8 cellular contexts compared by ENCODE assay signal in the genomic region with DNA sequence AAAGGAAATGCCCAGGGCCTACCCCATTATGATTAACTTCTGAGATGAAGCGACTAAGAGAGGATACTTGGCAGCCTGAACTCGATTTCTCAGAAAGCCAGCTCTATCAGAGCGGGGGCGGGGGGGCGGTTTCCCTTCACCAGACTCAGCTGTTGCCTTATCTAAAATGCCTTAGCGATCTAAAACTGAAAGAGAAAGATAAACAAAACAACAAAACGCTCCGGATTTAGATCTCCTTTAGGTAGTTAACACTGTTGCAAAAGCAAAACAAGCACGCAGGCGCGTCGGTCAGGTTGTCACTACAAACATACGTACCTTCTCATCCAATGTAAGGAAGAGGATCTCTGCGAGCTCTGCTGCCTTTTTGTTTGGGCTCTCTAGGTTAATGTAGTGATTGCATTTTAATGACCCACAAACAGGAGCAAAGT. TPM values are rescaled to one million over a fixed set of nuclear protein-coding genes. Genes with fewer than 3 reads are reported as not detected.
A peak's percentile ranks its signal among the peaks of the same experiment; 100 is the strongest.
DNase-seq lines count a peak whose midpoint lies in the region; ATAC-seq, FAIRE-seq and TF ChIP-seq lines count a peak whose summit lies in the region.

No MANE protein-coding gene starts in this region.

- H3K27me3 ChIP-seq in spleen (replicated peaks in 1 of 7): peaks cover 0 to 72% (median 20%) of the 10 kb centered on the region in 7 donors

- H3K4me3 ChIP-seq in spleen: peak overlapping the region; percentile 60 to 97 (median 82)

- no peak for FAIRE-seq in frontal cortex (lab: Jason Lieb, UNC)

- no peaks in the 10 kb centered on the region for H3K9me3 Mint-ChIP-seq in brain

- peak overlapping the region; percentile 83 to 92 (median 86) for H3K4me3 Mint-ChIP-seq in brain

- peak; percentile 75 for DNase-seq in OCI-M1 (lab: John Stamatoyannopoulos, UW)
- peak; percentile 65 for DNase-seq in islet precursor cell
- peak; percentile 84 for DNase-seq in spleen
- DNase-seq in HuH-7 (ENCODE audit: low spot score): no peak
- no peak for DNase-seq in frontal cortex (ENCODE audit: low spot score in 2 of 2)

- H3K4me1 Mint-ChIP-seq in brain: peaks cover 34% of the 10 kb centered on the region

- peak overlapping the region; percentile 64 to 95 (median 77) for H3K27ac Mint-ChIP-seq in brain

- WGBS in spleen, 5 donors: 1 to 3% (median 2%) methylated on average over 14 of the region's 14 CpGs

- no peaks in the 10 kb centered on the region for H3K36me3 ChIP-seq in spleen

- TF ChIP-seq CTCF in brain (conservative IDR thresholded peaks at IDR 0.05) (no peak), spleen (IDR thresholded peaks at IDR 0.05 in 8 of 11, conservative IDR thresholded peaks at IDR 0.05 in 3 of 11) (no peak)

- TF ChIP-seq POLR2A in spleen (IDR thresholded peaks at IDR 0.05): peak in 1 of 3 donors; percentile 48

- no peaks in the 10 kb centered on the region for H3K9me3 ChIP-seq in spleen

- intact Hi-C loops in spleen (cut with DNase I; ENCODE audit: low total_unique reads): no loop called here

- H3K27ac ChIP-seq in spleen: peak overlapping the region; percentile 27 to 88 (median 83)

- H3K36me3 Mint-ChIP-seq in brain: no peaks in the 10 kb centered on the region

- peak; percentile 55 for ATAC-seq in GM18502 (IDR thresholded peaks at IDR 0.05; ENCODE audit: poor library complexity, unreplicated experiment)
- ATAC-seq in HG02571 (IDR thresholded peaks at IDR 0.05; ENCODE audit: unreplicated experiment): peak; percentile 43

- peaks cover 77% of the 10 kb centered on the region for H3K27me3 Mint-ChIP-seq in brain

- H3K4me1 ChIP-seq in spleen: peaks cover 0 to 47% (median 29%) of the 10 kb centered on the region in 6 donors

RNA-seq across cellular contexts. Expression of gene EPB41L4A, which starts 1.1 kb away (rescaled TPM):
- polyA plus RNA-seq in brain (ENCODE audit: insufficient read depth, low read depth, low replicate concordance) (9.6 TPM), spleen (1 to 10 TPM; 1.4 to 4.2 (median 2.0) TPM)
- total RNA-seq in spleen (10 to 100 TPM; 11.1 to 28.1 (median 15.6) TPM), frontal cortex (33.8 TPM)

Comparison
In these comparisons a context has a peak if more than half of its experiments do, and no peak if none do; other contexts are left out.
1. DNase-seq: peak in OCI-M1 (single experiment), islet precursor cell (single experiment) and spleen (single experiment); none in HuH-7 (single experiment) and frontal cortex (0 of 2).